ENCODE assay signal across 18 cellular contexts in genomic region chr2:156982615-156983014, GRCh38.
DNase-seq lines count a peak whose midpoint lies in the region; ATAC-seq and TF ChIP-seq lines count a peak whose summit lies in the region.
"Had no signal": no experiment of that assay in that cellular context is flagged by ENCODE, and none has a peak within 500 bp of the region (broad histone marks: within the 10 kb centered on the region; RNA-seq: fewer than 3 reads in every experiment).

No MANE protein-coding gene starts in this region.

- dilution Hi-C loops in mammary epithelial cell (cut with HindIII; ENCODE audit: low sequenced_read_pairs): no loop called here
- dilution Hi-C loops in IMR-90 (cut with HindIII; ENCODE audit: low sequenced_read_pairs, unreplicated experiment): no loop called here

- DNase-seq in mammary epithelial cell (no peak), breast epithelium (ENCODE audit: low spot score in 2 of 2) (no peak), IMR-90 (peak; percentile 0), RPMI7951 (ENCODE audit: low read depth) (peak; percentile 39), stromal cell of bone marrow (ENCODE audit: low read depth) (peak; percentile 25), AG08396 (ENCODE audit: low spot score) (no peak), HEK293T (ENCODE audit: extremely low spot score) (no peak)
- DNase-seq: 8988T; CD4-positive, CD25-positive, alpha-beta regulatory T cell; DMS153; GF-D8; MG63; NCI-H2029; NCI-H2227 treated with DMSO at 0.1 percent for 48 hours; NCI-H69; T-helper 2 cell had no signal

- TF ChIP-seq POLR2A in breast epithelium (IDR thresholded peaks at IDR 0.05) (no peak), IMR-90 (IDR thresholded peaks at IDR 0.05; ENCODE audit: low read depth, low read length) (no peak)

- no peak overlapping the region for H4K91ac ChIP-seq in IMR-90 (ENCODE audit: insufficient read depth, low read depth, low read length)

- no peak overlapping the region for H2AK9ac ChIP-seq in IMR-90 (replicated peaks; ENCODE audit: low read depth, low read length, poor library complexity)

- H3K4ac ChIP-seq in IMR-90 (ENCODE audit: low read depth, low read length): no peak overlapping the region

- no peak for TF ChIP-seq CTCF in mammary epithelial cell (conservative IDR thresholded peaks at IDR 0.05 in 1 of 2, IDR thresholded peaks at IDR 0.05 in 1 of 2; ENCODE audit: extremely low read depth in 1 of 2, insufficient read depth in 1 of 2, low read depth in 1 of 2, low read length in 2 of 2)
- no peak for TF ChIP-seq CTCF in breast epithelium (IDR thresholded peaks at IDR 0.05)
- TF ChIP-seq CTCF in IMR-90 (conservative IDR thresholded peaks at IDR 0.05; ENCODE audit: low read depth, low read length): no peak

- no peak for TF ChIP-seq RAD21 in IMR-90 (IDR thresholded peaks at IDR 0.05; ENCODE audit: low read length)

- H3K14ac ChIP-seq in IMR-90 (replicated peaks; ENCODE audit: low read depth, low read length): no peak overlapping the region

- H2AK5ac ChIP-seq in IMR-90 (ENCODE audit: low read depth, low read length): no peak overlapping the region

- no peak overlapping the region for H4K5ac ChIP-seq in IMR-90 (ENCODE audit: low read depth, low read length)

- POLR2A ChIA-PET in IMR-90 (lab: Charles Lee; ENCODE audit: unreplicated experiment): no interaction called here
- POLR2A ChIA-PET in HEK293T (lab: Yijun Ruan, JAX): no interaction called here

- no peaks in the 10 kb centered on the region for H3K9me3 ChIP-seq in mammary epithelial cell (replicated peaks; ENCODE audit: insufficient read depth, low read length)
- H3K9me3 ChIP-seq in breast epithelium: no peaks in the 10 kb centered on the region
- H3K9me3 ChIP-seq in IMR-90 (ENCODE audit: control insufficient read depth, insufficient read depth, low read length): no peaks in the 10 kb centered on the region
- H3K9me3 ChIP-seq: BLaER1, MG63 had no signal

- ATAC-seq in IMR-90 (ENCODE audit: low read depth) (no peak), HG03378 (IDR thresholded peaks at IDR 0.05; ENCODE audit: unreplicated experiment) (no peak)

- no peaks in the 10 kb centered on the region for H3K79me1 ChIP-seq in IMR-90 (ENCODE audit: low read depth in 1 of 2, low read length in 2 of 2)

- H3K4me2 ChIP-seq in mammary epithelial cell (ENCODE audit: insufficient read depth, low read depth, low read length) (no peak overlapping the region), IMR-90 (ENCODE audit: low read depth, low read length) (no peak overlapping the region)
- H3K4me2 ChIP-seq: BLaER1 had no signal

- BruUV-seq in mammary epithelial cell (replicated peaks; lab: Mats Ljungman, UMichigan) (no TSS peak), IMR-90 (replicated peaks; lab: Mats Ljungman, UMichigan) (no TSS peak)

- no peak overlapping the region for H2BK5ac ChIP-seq in IMR-90 (ENCODE audit: low read depth, low read length, poor library complexity, severe bottlenecking)

- H3K4me1 ChIP-seq in mammary epithelial cell (ENCODE audit: insufficient read depth, low read length) (no peaks in the 10 kb centered on the region), breast epithelium (no peaks in the 10 kb centered on the region), IMR-90 (ENCODE audit: control insufficient read depth, insufficient read depth, low read length) (no peaks in the 10 kb centered on the region)
- H3K4me1 ChIP-seq: BLaER1 had no signal

- no peak overlapping the region for H4K8ac ChIP-seq in IMR-90 (ENCODE audit: low read depth in 2 of 2, low read length in 2 of 2)

- no peaks in the 10 kb centered on the region for H3K9me1 ChIP-seq in IMR-90 (ENCODE audit: insufficient read depth, low read length)

- H4K20me1 ChIP-seq in mammary epithelial cell (ENCODE audit: insufficient read depth, low read length) (no peaks in the 10 kb centered on the region), IMR-90 (ENCODE audit: insufficient read depth, low read length) (no peaks in the 10 kb centered on the region)
- H4K20me1 ChIP-seq: BLaER1 had no signal

- peak overlapping the region; percentile 16 for H2AFZ ChIP-seq in mammary epithelial cell (ENCODE audit: low read depth, low read length)
- H2AFZ ChIP-seq in IMR-90 (replicated peaks; ENCODE audit: low read length, poor library complexity): no peak overlapping the region

- no peak overlapping the region for H2BK15ac ChIP-seq in IMR-90 (ENCODE audit: low read depth, low read length)

- intact Hi-C loops in mammary epithelial cell (cut with micrococcal nuclease) (no loop called here), breast epithelium (cut with DNase I; ENCODE audit: low total_unique reads) (no loop called here), IMR-90 (cut with micrococcal nuclease) (no loop called here)

- H3K4me3 ChIP-seq in mammary epithelial cell (replicated peaks in 1 of 3; ENCODE audit: insufficient read depth in 1 of 3, low read depth in 2 of 3, low read length in 3 of 3) (no peak overlapping the region), breast epithelium (no peak overlapping the region), IMR-90 (ENCODE audit: insufficient read depth, low read depth, low read length) (no peak overlapping the region)
- H3K4me3 ChIP-seq: BLaER1, MG63 had no signal

- WGBS in mammary epithelial cell (ENCODE audit: low coverage, missing lambda C conversion rate): 57% methylated on average over 2 of the region's 2 CpGs
- WGBS in IMR-90 (ENCODE audit: extremely low coverage in 2 of 2, insufficient read length in 1 of 2), 2 experiments: no CpG with 5 or more reads among the region's 2 CpGs

- H3K18ac ChIP-seq in IMR-90 (ENCODE audit: low read depth, low read length): no peak overlapping the region

- H2BK120ac ChIP-seq in IMR-90 (ENCODE audit: low read depth, low read length): no peak overlapping the region

- H3K23ac ChIP-seq in IMR-90 (ENCODE audit: low read depth, low read length): no peak overlapping the region

- in situ Hi-C loops in mammary epithelial cell (cut with MboI; ENCODE audit: low sequenced_read_pairs in 2 of 2): no loop called here
- in situ Hi-C loops in IMR-90 (cut with MboI; ENCODE audit: low sequenced_read_pairs): no loop called here

- H3K27ac ChIP-seq in mammary epithelial cell (ENCODE audit: insufficient read depth, low read depth, low read length): no peak overlapping the region
- no peak overlapping the region for H3K27ac ChIP-seq in breast epithelium
- no peak overlapping the region for H3K27ac ChIP-seq in IMR-90 (ENCODE audit: insufficient read depth, low read length)
- H3K27ac ChIP-seq: BLaER1 had no signal

- no peak overlapping the region for H3K9ac ChIP-seq in mammary epithelial cell (ENCODE audit: insufficient read depth, low read length)
- H3K9ac ChIP-seq in IMR-90 (ENCODE audit: low read depth, low read length): no peak overlapping the region
- H3K9ac ChIP-seq: BLaER1 had no signal

- H3K36me3 ChIP-seq in mammary epithelial cell (ENCODE audit: insufficient read depth, low read length) (no peaks in the 10 kb centered on the region), breast epithelium (no peaks in the 10 kb centered on the region), IMR-90 (ENCODE audit: control insufficient read depth, insufficient read depth, low read length) (no peaks in the 10 kb centered on the region)
- H3K36me3 ChIP-seq: BLaER1, MG63 had no signal

- H3K79me2 ChIP-seq in mammary epithelial cell (ENCODE audit: insufficient read depth, low read length): no peaks in the 10 kb centered on the region

- H3K56ac ChIP-seq in IMR-90 (ENCODE audit: extremely low read depth, insufficient read depth, low read length): no peak overlapping the region

- CTCF ChIA-PET in mammary epithelial cell (lab: Charles Lee; ENCODE audit: low non-redundant PET) (interaction anchor here (0.6 kb wide), 1 partner anchor 27 kb away, joined by 5 read pairs; no protein-coding TSS in a partner anchor), IMR-90 (lab: Yijun Ruan, JAX) (no interaction called here), HEK293T (lab: Yijun Ruan, JAX) (no interaction called here)

- no peak overlapping the region for H2BK20ac ChIP-seq in IMR-90 (ENCODE audit: low read depth, low read length)

- no peaks in the 10 kb centered on the region for H3K27me3 ChIP-seq in mammary epithelial cell (ENCODE audit: insufficient read depth, low read length)
- H3K27me3 ChIP-seq in breast epithelium: no peaks in the 10 kb centered on the region
- H3K27me3 ChIP-seq in IMR-90 (ENCODE audit: control insufficient read depth, insufficient read depth, low read length): no peaks in the 10 kb centered on the region
- H3K27me3 ChIP-seq: BLaER1, MG63 had no signal

TF ChIP-seq in IMR-90, 13 proteins besides CTCF, POLR2A, EP300 and RAD21 (continues in another document):
- TF ChIP-seq SMC3 (IDR thresholded peaks at IDR 0.05; ENCODE audit: low read depth, low read length) (no peak), MAZ (IDR thresholded peaks at IDR 0.05; ENCODE audit: borderline replicate concordance, low read depth, low read length) (no peak), FOS (IDR thresholded peaks at IDR 0.05; ENCODE audit: low read depth, low read length) (no peak), BHLHE40 (IDR thresholded peaks at IDR 0.05; ENCODE audit: low read depth, low read length) (no peak), NFE2L2 (IDR thresholded peaks at IDR 0.05; ENCODE audit: low read depth, low read length) (no peak), USF2 (IDR thresholded peaks at IDR 0.05; ENCODE audit: low read depth, low read length) (no peak)

TF ChIP-seq in HEK293T, 16 proteins besides CTCF, POLR2A, EP300 and RAD21:
- no peak for TF ChIP-seq LEF1 (IDR thresholded peaks at IDR 0.05; ENCODE audit: borderline replicate concordance)
- TF ChIP-seq NFRKB (IDR thresholded peaks at IDR 0.05): no peak
- TF ChIP-seq FOXA1 (IDR thresholded peaks at IDR 0.05): no peak
- TF ChIP-seq ARNT (IDR thresholded peaks at IDR 0.05): no peak
- no peak for TF ChIP-seq SP1 (IDR thresholded peaks at IDR 0.05)
- no peak for TF ChIP-seq HDGF (IDR thresholded peaks at IDR 0.05; ENCODE audit: borderline replicate concordance)
- TF ChIP-seq ELF4 (IDR thresholded peaks at IDR 0.05): no peak
- no peak for TF ChIP-seq FOXK2 (IDR thresholded peaks at IDR 0.05)
- TF ChIP-seq TARDBP (IDR thresholded peaks at IDR 0.05): no peak

Comparison
In these comparisons a context has a peak if more than half of its experiments do, and no peak if none do; other contexts are left out.
1. DNase-seq: peak in IMR-90 (single experiment), RPMI7951 (single experiment) and stromal cell of bone marrow (single experiment); none in mammary epithelial cell (single experiment), breast epithelium (0 of 2), AG08396 (single experiment) and HEK293T (single experiment).